Comparison of ENCODE assay signal across 15 cellular contexts in the genomic region with DNA sequence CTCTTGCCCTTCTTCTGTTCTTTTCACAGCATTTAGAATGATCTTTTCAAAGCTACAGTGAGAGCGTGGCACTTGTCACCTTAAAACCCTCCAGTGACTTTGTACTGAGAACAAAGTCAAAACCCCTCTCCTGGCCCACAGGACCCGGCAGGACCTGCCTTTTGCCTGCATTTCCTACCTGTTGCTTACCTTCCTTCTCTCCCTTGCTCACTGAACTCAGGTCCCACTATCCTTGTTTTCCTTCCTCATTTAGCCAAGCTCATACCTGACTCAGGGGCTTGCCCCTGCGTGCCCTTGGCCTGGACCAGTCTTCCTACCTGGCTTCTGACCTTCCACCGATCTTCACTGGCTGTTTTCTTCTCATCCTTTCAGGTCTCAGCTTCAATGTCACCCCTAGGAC.
DNase-seq lines count a peak whose midpoint lies in the region; ATAC-seq, FAIRE-seq and TF ChIP-seq lines count a peak whose summit lies in the region.
"Had no signal": no experiment of that assay in that cellular context is flagged by ENCODE, and none has a peak within 500 bp of the region (broad histone marks: within the 10 kb centered on the region; RNA-seq: fewer than 3 reads in every experiment).

No MANE protein-coding gene starts in this region.

- no peak overlapping the region for H2BK120ac ChIP-seq in H9 (ENCODE audit: low read depth, low read length, poor library complexity, severe bottlenecking)

- H2BK15ac ChIP-seq in H9 (ENCODE audit: low read depth, low read length), result no peak overlapping the region

- H3K4me1 Mint-ChIP-seq in H9, result peaks cover 4 to 7% of the 10 kb centered on the region in 2 experiments
- H3K4me1 Mint-ChIP-seq: CD4-positive, CD25-positive, alpha-beta regulatory T cell had no signal

- peaks cover 8% of the 10 kb centered on the region; the same call in 1 of the 2 replicates for H3K36me3 ChIP-seq in SK-N-MC (ENCODE audit: insufficient read depth, low read length)
- H3K36me3 ChIP-seq: BLaER1 treated with 17β-estradiol and CSF1 and Interleukin-3, amounts not matched to agents 10 nM and 100 nM had no signal

- no peak overlapping the region for H3K4me2 ChIP-seq in H9 (ENCODE audit: insufficient read depth, insufficient read length, low read length)
- H3K4me2 ChIP-seq: BLaER1 treated with 17β-estradiol and CSF1 and Interleukin-3, amounts not matched to agents 10 nM and 100 nM had no signal

- no peak overlapping the region for H2AFZ ChIP-seq in H9 (ENCODE audit: low read length)

- H3K79me2 ChIP-seq in H9 (ENCODE audit: insufficient read depth, low read length), result no peaks in the 10 kb centered on the region

- no peak overlapping the region for H4K8ac ChIP-seq in H9 (replicated peaks; ENCODE audit: insufficient read length, low read depth, low read length)

- no peaks in the 10 kb centered on the region for H3K27me3 ChIP-seq in H9 (ENCODE audit: insufficient read depth, low read length)
- H3K27me3 ChIP-seq: BLaER1 treated with 17β-estradiol and CSF1 and Interleukin-3, amounts not matched to agents 10 nM and 100 nM had no signal

- no peaks in the 10 kb centered on the region for H3K23me2 ChIP-seq in H9 (ENCODE audit: insufficient read length, low read depth, low read length, poor library complexity, severe bottlenecking)

- peaks cover 9% of the 10 kb centered on the region for H3K27me3 Mint-ChIP-seq in H9 (ENCODE audit: low read depth)

- ATAC-seq in HG03097 (IDR thresholded peaks at IDR 0.05; ENCODE audit: low FRiP score, unreplicated experiment), result no peak
- ATAC-seq: HepG2 had no signal

- no peaks in the 10 kb centered on the region for H3K36me3 Mint-ChIP-seq in H9 (ENCODE audit: insufficient read depth in 1 of 3, low read depth in 3 of 3)
- H3K36me3 Mint-ChIP-seq: CD4-positive, CD25-positive, alpha-beta regulatory T cell had no signal

- H2AK5ac ChIP-seq in H9 (ENCODE audit: insufficient read length, low read length), result no peak overlapping the region

- DNase-seq in H9 (peak; percentile 22), SK-N-MC (ENCODE audit: low read depth, low spot score) (no peak), epithelial cell of esophagus (ENCODE audit: low read depth) (peak; percentile 24), urothelium cell line (ENCODE audit: low spot score) (no peak), NCI-H748 (lab: John Stamatoyannopoulos, UW; ENCODE audit: unreplicated experiment) (no peak), OCI-M1 (lab: John Stamatoyannopoulos, UW) (no peak)
- DNase-seq: ACHN; Calu3; CD4-positive, CD25-positive, alpha-beta regulatory T cell; DMS 273 treated with DMSO at 0.1 percent for 48 hours; H7 had no signal

- H3K4me3 ChIP-seq in SK-N-MC, result no peak overlapping the region
- H3K4me3 ChIP-seq in epithelial cell of esophagus (ENCODE audit: low read length), result no peak overlapping the region
- H3K4me3 ChIP-seq: BLaER1 treated with 17β-estradiol and CSF1 and Interleukin-3, amounts not matched to agents 10 nM and 100 nM had no signal

- H4K5ac ChIP-seq in H9 (ENCODE audit: insufficient read length, low read depth, low read length), result no peak overlapping the region

- no peak overlapping the region for H3K56ac ChIP-seq in H9 (ENCODE audit: insufficient read length, low read depth, low read length)

- H3K27ac Mint-ChIP-seq in H9, result no peak overlapping the region
- H3K27ac Mint-ChIP-seq: CD4-positive, CD25-positive, alpha-beta regulatory T cell had no signal

- no CpG with 5 or more reads among the region's 4 CpGs for WGBS in H9 (ENCODE audit: extremely low coverage, insufficient read length, low lambda C conversion rate)

- H3K9me3 Mint-ChIP-seq in H9, result no peaks in the 10 kb centered on the region; a peak in 2 of 5 replicates

- H3K9me3 ChIP-seq in H9 (ENCODE audit: control insufficient read depth, low read depth, low read length) (no peaks in the 10 kb centered on the region), SK-N-MC (ENCODE audit: low read depth, low read length) (no peaks in the 10 kb centered on the region; the same call in 1 of the 2 replicates)

- H3K9ac ChIP-seq in H9 (ENCODE audit: extremely low read depth, insufficient read length, low read length), result no peak overlapping the region
- peak overlapping the region; percentile 79 for H3K9ac ChIP-seq in SK-N-MC (ENCODE audit: insufficient read length)
- H3K9ac ChIP-seq: BLaER1 treated with 17β-estradiol and CSF1 and Interleukin-3, amounts not matched to agents 10 nM and 100 nM had no signal

- no peak for TF ChIP-seq CTCF in H9 (conservative IDR thresholded peaks at IDR 0.05)
- TF ChIP-seq CTCF in epithelial cell of esophagus (IDR thresholded peaks at IDR 0.05; ENCODE audit: insufficient read depth, low read depth, low read length, missing control alignments), result no peak

- no peak overlapping the region for H3K4me3 Mint-ChIP-seq in H9
- H3K4me3 Mint-ChIP-seq: CD4-positive, CD25-positive, alpha-beta regulatory T cell had no signal

- H2BK12ac ChIP-seq in H9 (ENCODE audit: insufficient read length, low read depth, low read length), result no peak overlapping the region

- no peak overlapping the region for H3K18ac ChIP-seq in H9 (ENCODE audit: insufficient read length, low read depth, low read length)

- H3T11ph ChIP-seq in H9 (ENCODE audit: low read length), result no peak overlapping the region

- H3K14ac ChIP-seq in H9 (ENCODE audit: insufficient read depth, low read length), result no peak overlapping the region

- peak; percentile 59 for FAIRE-seq in urothelium cell line (lab: Jason Lieb, UNC)
- FAIRE-seq: HepG2, HTR-8/SVneo had no signal

- H2BK20ac ChIP-seq in H9 (ENCODE audit: low read depth, low read length, poor library complexity, severe bottlenecking), result no peak overlapping the region

- H3K4me1 ChIP-seq in H9 (ENCODE audit: insufficient read depth, low read length), result no peaks in the 10 kb centered on the region

- no peak overlapping the region for H3K4ac ChIP-seq in H9 (ENCODE audit: low read depth, low read length)

- no peak overlapping the region for H3K27ac ChIP-seq in H9 (ENCODE audit: insufficient read length, low read depth, low read length)
- no peak overlapping the region for H3K27ac ChIP-seq in SK-N-MC
- H3K27ac ChIP-seq: BLaER1 treated with 17β-estradiol and CSF1 and Interleukin-3, amounts not matched to agents 10 nM and 100 nM had no signal

- no peaks in the 10 kb centered on the region for H3K79me1 ChIP-seq in H9 (ENCODE audit: insufficient read depth, low read depth, low read length, poor library complexity, severe bottlenecking)

- H2BK5ac ChIP-seq in H9 (ENCODE audit: insufficient read length, low read length), result no peak overlapping the region

- H3K23ac ChIP-seq in H9 (ENCODE audit: insufficient read length, low read depth, low read length), result no peak overlapping the region

- no peaks in the 10 kb centered on the region for H4K20me1 ChIP-seq in H9 (ENCODE audit: control insufficient read depth, insufficient read depth, insufficient read length)
- H4K20me1 ChIP-seq: BLaER1 treated with 17β-estradiol and CSF1 and Interleukin-3, amounts not matched to agents 10 nM and 100 nM had no signal

- no peak overlapping the region for H4K91ac ChIP-seq in H9 (ENCODE audit: insufficient read length, low read depth, low read length)

Comparison
In these comparisons a context has a peak if more than half of its experiments do, and no peak if none do; other contexts are left out.
1. DNase-seq: peak in H9 (single experiment) and epithelial cell of esophagus (single experiment); none in SK-N-MC (single experiment), urothelium cell line (single experiment), NCI-H748 (single experiment) and OCI-M1 (single experiment).